ENCODE assay signal across 17 cellular contexts in genomic region chr12:43106355-43106754, GRCh38.
DNase-seq lines count a peak whose midpoint lies in the region; ATAC-seq, FAIRE-seq and TF ChIP-seq lines count a peak whose summit lies in the region.
"Had no signal": no experiment of that assay in that cellular context is flagged by ENCODE, and none has a peak within 500 bp of the region (broad histone marks: within the 10 kb centered on the region; RNA-seq: fewer than 3 reads in every experiment).

No MANE protein-coding gene starts in this region.

- H3K9ac ChIP-seq in GM12878 (ENCODE audit: control insufficient read depth, insufficient read depth, low read length) (no peak overlapping the region), smooth muscle cell (ENCODE audit: low read depth) (no peak overlapping the region)

- H3K4me1 ChIP-seq in GM12878 (ENCODE audit: control insufficient read depth, insufficient read depth, low read length) = no peaks in the 10 kb centered on the region
- H3K4me1 ChIP-seq in smooth muscle cell (ENCODE audit: low read depth) = peaks cover 48% of the 10 kb centered on the region

- RAD21 ChIA-PET in GM12878 (lab: Charles Lee; ENCODE audit: unreplicated experiment) = no interaction called here

- ATAC-seq in GM12878 (peak; percentile 63), left colon (no peak)
- ATAC-seq: HepG2 had no signal

- H4K20me1 ChIP-seq in GM12878 (ENCODE audit: control insufficient read depth, insufficient read depth) = no peaks in the 10 kb centered on the region
- H4K20me1 ChIP-seq in smooth muscle cell (ENCODE audit: low read depth) = no peaks in the 10 kb centered on the region

- H3F3A ChIP-seq in smooth muscle cell (ENCODE audit: low read depth) = peaks cover 29% of the 10 kb centered on the region

- intact Hi-C loops in GM12878 (cut with micrococcal nuclease; ENCODE audit: unreplicated experiment) = no loop called here
- intact Hi-C loops in left colon (cut with DNase I, micrococcal nuclease) = no loop called here

- TF ChIP-seq EP300 in GM12878 (IDR thresholded peaks at IDR 0.05; ENCODE audit: borderline replicate concordance in 1 of 2, control insufficient read depth in 1 of 2, low read depth in 2 of 2, low read length in 2 of 2) = no peak

- FAIRE-seq in GM12878 (lab: Jason Lieb, UNC) = no peak
- FAIRE-seq: GM19239, H1, HepG2, HTR-8/SVneo had no signal

- H3K4me3 ChIP-seq in GM12878 (no peak overlapping the region), smooth muscle cell (no peak overlapping the region)
- H3K4me3 ChIP-seq: HAP-1 had no signal

- SMC1A ChIA-PET in GM12878 (lab: Charles Lee; ENCODE audit: uncharacterized antibody, unreplicated experiment) = no interaction called here

- no peaks in the 10 kb centered on the region for H3K36me3 ChIP-seq in GM12878 (ENCODE audit: control insufficient read depth in 2 of 2, insufficient read depth in 2 of 2, low read length in 1 of 2)
- H3K36me3 ChIP-seq in smooth muscle cell (ENCODE audit: low read depth) = no peaks in the 10 kb centered on the region
- H3K36me3 ChIP-seq: HAP-1 had no signal

- H3K79me2 ChIP-seq in GM12878 (ENCODE audit: control insufficient read depth, insufficient read depth, low read length) (no peaks in the 10 kb centered on the region), smooth muscle cell (ENCODE audit: low read depth) (no peaks in the 10 kb centered on the region)

- no peak overlapping the region for H3K27ac ChIP-seq in GM12878 (ENCODE audit: control insufficient read depth, insufficient read depth)
- H3K27ac ChIP-seq in smooth muscle cell (ENCODE audit: low read depth) = peak overlapping the region; percentile 70
- H3K27ac ChIP-seq: 22Rv1 had no signal

- in situ Hi-C loops in GM12878 (cut with MboI) = no loop called here

- TF ChIP-seq POLR2A in GM12878 (IDR thresholded peaks at IDR 0.05; ENCODE audit: low read depth, low read length) = no peak

- H2AFZ ChIP-seq in GM12878 (ENCODE audit: control insufficient read depth, low read depth, low read length) = no peak overlapping the region
- peak overlapping the region; percentile 63 for H2AFZ ChIP-seq in smooth muscle cell (ENCODE audit: low read depth)

- H3K9me3 ChIP-seq in GM12878 (replicated peaks; ENCODE audit: control insufficient read depth, insufficient read depth, low read length) = no peaks in the 10 kb centered on the region
- no peaks in the 10 kb centered on the region for H3K9me3 ChIP-seq in smooth muscle cell (replicated peaks; ENCODE audit: low read depth)
- H3K9me3 ChIP-seq: Caco-2, HAP-1 had no signal

- no peaks in the 10 kb centered on the region for H3K27me3 ChIP-seq in GM12878 (replicated peaks in 1 of 2; ENCODE audit: control insufficient read depth in 2 of 2, insufficient read depth in 2 of 2, low read length in 1 of 2)
- no peaks in the 10 kb centered on the region for H3K27me3 ChIP-seq in smooth muscle cell (ENCODE audit: low read depth)

- POLR2A ChIA-PET in GM12878 (lab: Charles Lee) = no interaction called here

- peak; percentile 57 for DNase-seq in NOMO-1 treated with DMSO at 0.1 percent for 48 hours (lab: John Stamatoyannopoulos, UW; ENCODE audit: unreplicated experiment)
- DNase-seq in NOMO-1 treated with dmso at 0.1 percent for 144 hours (lab: John Stamatoyannopoulos, UW; ENCODE audit: unreplicated experiment) = no peak
- peak; percentile 66 for DNase-seq in MV-4-11 (lab: John Stamatoyannopoulos, UW)
- no peak for DNase-seq in GM12878 (ENCODE audit: low read depth, low spot score)
- no peak for DNase-seq in smooth muscle cell (lab: John Stamatoyannopoulos, UW; ENCODE audit: unreplicated experiment)
- no peak for DNase-seq in DMS114 treated with DMSO at 0.1 percent for 48 hours (lab: John Stamatoyannopoulos, UW; ENCODE audit: unreplicated experiment)
- no peak for DNase-seq in left colon
- DNase-seq in activated T-cell treated with anti-CD3 and anti-CD28 coated beads for 4 hours = no peak
- DNase-seq: Caco-2; CD8-positive, alpha-beta memory T cell; HFFc6 had no signal

- CTCF ChIA-PET in GM12878 (lab: Yijun Ruan, JAX) = no interaction called here

- H3K4me2 ChIP-seq in GM12878 (ENCODE audit: control insufficient read depth, insufficient read depth) (no peak overlapping the region), smooth muscle cell (peak overlapping the region; percentile 42)

- TF ChIP-seq CTCF in GM12878 (IDR thresholded peaks at IDR 0.05 in 2 of 3, conservative IDR thresholded peaks at IDR 0.05 in 1 of 3; ENCODE audit: control insufficient read depth in 2 of 3, extremely low read depth in 1 of 3, insufficient read depth in 1 of 3, low read depth in 3 of 3, low read length in 3 of 3) (no peak), smooth muscle cell (IDR thresholded peaks at IDR 0.05; ENCODE audit: borderline replicate concordance, insufficient read depth, poor library complexity, severe bottlenecking) (no peak)

- BruUV-seq in GM12878 (replicated peaks; lab: Mats Ljungman, UMichigan) = no TSS peak

- no peak for TF ChIP-seq RAD21 in GM12878 (IDR thresholded peaks at IDR 0.05; ENCODE audit: insufficient read depth, low read depth, low read length)

- WGBS in GM12878 (ENCODE audit: insufficient coverage, insufficient replicate concordance, low lambda C conversion rate, missing lambda C conversion rate) = 3% methylated on average over 3 of the region's 3 CpGs
- 51% methylated on average over 3 of the region's 3 CpGs for WGBS in smooth muscle cell (ENCODE audit: low lambda C conversion rate)

TF ChIP-seq in GM12878, 131 proteins besides CTCF, POLR2A, EP300 and RAD21:
- TF ChIP-seq SPI1 (IDR thresholded peaks at IDR 0.05; ENCODE audit: borderline replicate concordance, insufficient read depth, low read depth, low read length) (peak; percentile 37; the same call in 1 of the 2 replicates), HCFC1 (IDR thresholded peaks at IDR 0.05; ENCODE audit: low read length) (no peak), EED (IDR thresholded peaks at IDR 0.05; ENCODE audit: low read depth) (no peak), SIN3A (IDR thresholded peaks at IDR 0.05; ENCODE audit: low read depth, low read length) (no peak), BMI1 (IDR thresholded peaks at IDR 0.05; ENCODE audit: borderline replicate concordance) (no peak), BRCA1 (IDR thresholded peaks at IDR 0.05; ENCODE audit: low read depth, low read length) (no peak), HSF1 (IDR thresholded peaks at IDR 0.05; ENCODE audit: low read depth, low read length) (no peak), NFXL1 (IDR thresholded peaks at IDR 0.05; ENCODE audit: borderline replicate concordance) (no peak), IRF3 (IDR thresholded peaks at IDR 0.05) (no peak)

Comparison
In these comparisons a context has a peak if more than half of its experiments do, and no peak if none do; other contexts are left out.
1. DNase-seq: peak in NOMO-1 treated with DMSO at 0.1 percent for 48 hours (single experiment) and MV-4-11 (single experiment); none in NOMO-1 treated with dmso at 0.1 percent for 144 hours (single experiment), GM12878 (single experiment), smooth muscle cell (single experiment), DMS114 treated with DMSO at 0.1 percent for 48 hours (single experiment), left colon (0 of 2) and activated T-cell treated with anti-CD3 and anti-CD28 coated beads for 4 hours (single experiment).